In the genomic region with DNA sequence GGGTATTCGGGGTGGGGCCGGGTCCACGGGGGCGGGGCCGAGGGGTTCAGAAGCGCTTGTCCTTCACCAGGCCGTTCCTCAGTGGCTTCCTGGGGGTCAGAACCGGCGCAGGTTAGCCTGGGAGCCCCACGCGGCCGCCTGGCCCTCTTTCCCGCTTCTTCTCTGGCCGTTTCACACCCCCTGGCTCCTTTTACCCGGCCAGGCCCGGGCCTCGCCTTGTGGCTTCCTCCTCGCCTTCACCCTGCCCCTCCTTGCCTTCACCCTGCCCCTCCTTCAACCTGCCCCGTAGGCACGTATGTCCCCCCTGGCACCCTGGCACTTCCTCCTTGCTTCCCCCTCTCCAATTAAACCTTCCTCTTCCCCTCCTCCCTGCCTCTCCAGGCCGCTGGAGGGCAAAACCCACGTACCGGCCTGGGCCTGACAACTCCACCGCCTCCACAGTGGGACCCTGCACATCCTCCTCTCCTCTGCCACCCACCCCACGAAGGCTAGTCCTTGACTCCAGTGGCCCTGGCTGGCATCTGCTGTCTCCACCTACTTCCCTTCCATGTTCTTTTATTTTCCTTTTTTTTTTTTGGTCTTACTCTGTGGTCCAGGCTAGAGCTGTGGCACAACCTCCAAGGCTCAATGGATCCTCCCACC, we compare ENCODE assay signal across 22 cellular contexts. TPM values are rescaled to one million over a fixed set of nuclear protein-coding genes. Genes with fewer than 3 reads are reported as not detected.
DNase-seq lines count a peak whose midpoint lies in the region; ATAC-seq and TF ChIP-seq lines count a peak whose summit lies in the region.
"Had no signal": no experiment of that assay in that cellular context is flagged by ENCODE, and none has a peak within 500 bp of the region (broad histone marks: within the 10 kb centered on the region; RNA-seq: fewer than 3 reads in every experiment).

No MANE protein-coding gene starts in this region.

- H3K36me3 ChIP-seq in iPS DF 6.9 (ENCODE audit: control insufficient read depth, insufficient read depth, low read length) (peaks cover 12% of the 10 kb centered on the region), esophagus squamous epithelium (peaks cover 15 to 32% (median 20%) of the 10 kb centered on the region in 3 donors)

- no peak for ATAC-seq in T-helper 17 cell
- ATAC-seq in stimulated activated naive B cell treated with anti-CD40 and anti-IgM and Interleukin-4, amounts not matched to agents 10 μg/mL and 1 μg/mL and 100 μg/mL, for 72 hours (replicated peaks): no peak
- no peak for ATAC-seq in right cardiac atrium
- ATAC-seq in GM21786 (IDR thresholded peaks at IDR 0.05; ENCODE audit: unreplicated experiment): no peak
- ATAC-seq: activated CD8-positive, alpha-beta memory T cell treated with anti-CD3 and anti-CD28 coated beads, Interleukin-2, amount 10 ng/mL, durations not matched to agents 7 days and 5 days; HepG2; naive thymus-derived CD4-positive, alpha-beta T cell had no signal

- no peaks in the 10 kb centered on the region for H3K27me3 ChIP-seq in iPS DF 6.9 (ENCODE audit: control insufficient read depth, insufficient read depth, low read length)
- peaks cover 0 to 35% (median 3%) of the 10 kb centered on the region in 4 donors for H3K27me3 ChIP-seq in esophagus squamous epithelium
- H3K27me3 ChIP-seq in right cardiac atrium (ENCODE audit: control insufficient read depth, insufficient read depth): no peaks in the 10 kb centered on the region

- H3K27ac ChIP-seq in iPS DF 6.9 (ENCODE audit: low read length): no peak overlapping the region
- no peak overlapping the region for H3K27ac ChIP-seq in esophagus squamous epithelium
- H3K27ac ChIP-seq in right cardiac atrium (ENCODE audit: low read length): no peak overlapping the region
- H3K27ac ChIP-seq: tibial artery had no signal

- WGBS in iPS DF 6.9 (ENCODE audit: insufficient coverage, insufficient read length): no CpG with 5 or more reads among the region's 25 CpGs
- WGBS in esophagus squamous epithelium, 2 donors: 55 to 65% methylated on average over 21 to 23 of the region's 25 CpGs
- 37% methylated on average over 25 of the region's 25 CpGs for WGBS in right cardiac atrium

- H3K9me3 ChIP-seq in T-helper 17 cell (ENCODE audit: control insufficient read depth, low read length, poor library complexity, severe bottlenecking) (no peaks in the 10 kb centered on the region), iPS DF 6.9 (ENCODE audit: control insufficient read depth, insufficient read depth, low read length) (no peaks in the 10 kb centered on the region), esophagus squamous epithelium (no peaks in the 10 kb centered on the region), right cardiac atrium (ENCODE audit: control insufficient read depth, low read length) (no peaks in the 10 kb centered on the region)
- H3K9me3 ChIP-seq: tibial artery had no signal

- H3K4me1 Mint-ChIP-seq in activated T-cell treated with anti-CD3 and anti-CD28 coated beads, Interleukin-2, amount 50 U/mL, for 24 hours (ENCODE audit: low read depth): peaks cover 2% of the 10 kb centered on the region
- peaks cover 11% of the 10 kb centered on the region for H3K4me1 Mint-ChIP-seq in T-helper 17 cell
- peaks cover 7 to 11% of the 10 kb centered on the region in 2 donors for H3K4me1 Mint-ChIP-seq in stimulated activated naive B cell treated with anti-CD40 and anti-IgM and Interleukin-4, amounts not matched to agents 10 μg/mL and 1 μg/mL and 100 μg/mL, for 72 hours
- H3K4me1 Mint-ChIP-seq: activated CD8-positive, alpha-beta memory T cell treated with anti-CD3 and anti-CD28 coated beads, Interleukin-2, amount 10 ng/mL, durations not matched to agents 7 days and 5 days had no signal

- no peak overlapping the region for H3K4me3 Mint-ChIP-seq in activated T-cell treated with anti-CD3 and anti-CD28 coated beads, Interleukin-2, amount 50 U/mL, for 24 hours
- H3K4me3 Mint-ChIP-seq in T-helper 17 cell: peak overlapping the region; percentile 62
- H3K4me3 Mint-ChIP-seq in stimulated activated naive B cell treated with anti-CD40 and anti-IgM and Interleukin-4, amounts not matched to agents 10 μg/mL and 1 μg/mL and 100 μg/mL, for 72 hours: peak overlapping the region; percentile 30 to 57
- H3K4me3 Mint-ChIP-seq: activated CD4-positive, alpha-beta T cell treated with anti-CD3 and anti-CD28 coated beads, Interleukin-2, amount 10 ng/mL, durations not matched to agents 24 days and 14 days; activated CD8-positive, alpha-beta memory T cell treated with anti-CD3 and anti-CD28 coated beads, Interleukin-2, amount 10 ng/mL, durations not matched to agents 7 days and 5 days had no signal

- H3K36me3 Mint-ChIP-seq in activated T-cell treated with anti-CD3 and anti-CD28 coated beads, Interleukin-2, amount 50 U/mL, for 24 hours (ENCODE audit: low read depth): peaks cover 27% of the 10 kb centered on the region
- peaks cover 4% of the 10 kb centered on the region for H3K36me3 Mint-ChIP-seq in T-helper 17 cell (ENCODE audit: low read depth)
- peaks cover 32 to 39% of the 10 kb centered on the region in 2 donors for H3K36me3 Mint-ChIP-seq in stimulated activated naive B cell treated with anti-CD40 and anti-IgM and Interleukin-4, amounts not matched to agents 10 μg/mL and 1 μg/mL and 100 μg/mL, for 72 hours

- peaks cover 9% of the 10 kb centered on the region for H3K27me3 Mint-ChIP-seq in activated T-cell treated with anti-CD3 and anti-CD28 coated beads, Interleukin-2, amount 50 U/mL, for 24 hours
- H3K27me3 Mint-ChIP-seq in T-helper 17 cell: peaks cover 11% of the 10 kb centered on the region
- peaks cover 16 to 37% of the 10 kb centered on the region in 2 donors for H3K27me3 Mint-ChIP-seq in stimulated activated naive B cell treated with anti-CD40 and anti-IgM and Interleukin-4, amounts not matched to agents 10 μg/mL and 1 μg/mL and 100 μg/mL, for 72 hours

- H3K27ac Mint-ChIP-seq in activated T-cell treated with anti-CD3 and anti-CD28 coated beads, Interleukin-2, amount 50 U/mL, for 24 hours: peak overlapping the region; percentile 71
- H3K27ac Mint-ChIP-seq in T-helper 17 cell: peak overlapping the region; percentile 87
- no peak overlapping the region for H3K27ac Mint-ChIP-seq in stimulated activated naive B cell treated with anti-CD40 and anti-IgM and Interleukin-4, amounts not matched to agents 10 μg/mL and 1 μg/mL and 100 μg/mL, for 72 hours
- H3K27ac Mint-ChIP-seq: activated CD4-positive, alpha-beta T cell treated with anti-CD3 and anti-CD28 coated beads, Interleukin-2, amount 10 ng/mL, durations not matched to agents 24 days and 14 days; activated CD8-positive, alpha-beta memory T cell treated with anti-CD3 and anti-CD28 coated beads, Interleukin-2, amount 10 ng/mL, durations not matched to agents 7 days and 5 days had no signal

- H3K4me1 ChIP-seq in iPS DF 6.9 (ENCODE audit: control insufficient read depth, insufficient read depth, low read length) (0 out of 2 replicates have a peak, but pooled peaks cover 3% of the 10 kb centered on the region), esophagus squamous epithelium (peaks cover 0 to 39% (median 22%) of the 10 kb centered on the region in 3 donors), right cardiac atrium (ENCODE audit: control insufficient read depth, insufficient read depth, low read length) (no peaks in the 10 kb centered on the region)

- no peak for DNase-seq in activated T-cell treated with anti-CD3 and anti-CD28 coated beads, Interleukin-2, amount 50 U/mL, for 24 hours
- no peak for DNase-seq in activated T-cell treated with anti-CD3 and anti-CD28 coated beads, Interleukin-2, amount 50 U/mL, for 1 hour
- DNase-seq in T-helper 17 cell: no peak
- no peak for DNase-seq in iPS DF 6.9 (ENCODE audit: low read depth, low spot score)
- DNase-seq in stimulated activated naive B cell treated with anti-CD40 and anti-IgM and Interleukin-4, amounts not matched to agents 10 μg/mL and 1 μg/mL and 100 μg/mL, for 72 hours: no peak
- no peak for DNase-seq in esophagus squamous epithelium (lab: John Stamatoyannopoulos, UW)
- DNase-seq in right cardiac atrium: no peak
- DNase-seq: activated CD4-positive, alpha-beta T cell treated with anti-CD3 and anti-CD28 coated beads, Interleukin-2, amount 10 ng/mL, durations not matched to agents 24 days and 14 days; activated CD8-positive, alpha-beta memory T cell treated with anti-CD3 and anti-CD28 coated beads, Interleukin-2, amount 10 ng/mL, durations not matched to agents 7 days and 5 days; activated gamma-delta T cell treated with Interleukin-2 at 50 U/mL for 16 hours; amygdala; dorsolateral prefrontal cortex; foreskin melanocyte; hippocampal formation; naive thymus-derived CD4-positive, alpha-beta T cell; NCI-H1417; NCI-H2107; NCI-H510A treated with DMSO at 0.1 percent for 48 hours; stimulated activated naive CD4-positive, alpha-beta T cell; tibial artery had no signal

- TF ChIP-seq POLR2A in esophagus squamous epithelium (IDR thresholded peaks at IDR 0.05): no peak

- no peak for TF ChIP-seq CTCF in esophagus squamous epithelium (IDR thresholded peaks at IDR 0.05)

- H3K4me3 ChIP-seq in iPS DF 6.9 (ENCODE audit: low read length) (0 out of 2 replicates have a peak overlapping the region, but pooled peaks have one; percentile 1), esophagus squamous epithelium (no peak overlapping the region), right cardiac atrium (ENCODE audit: low read length) (no peak overlapping the region)
- H3K4me3 ChIP-seq: tibial artery had no signal

- intact Hi-C loops in esophagus squamous epithelium (cut with DNase I) (no loop called here), right cardiac atrium (cut with DNase I) (no loop called here)

- H3K9me3 Mint-ChIP-seq in activated T-cell treated with anti-CD3 and anti-CD28 coated beads, Interleukin-2, amount 50 U/mL, for 24 hours: no peaks in the 10 kb centered on the region
- H3K9me3 Mint-ChIP-seq in stimulated activated naive B cell treated with anti-CD40 and anti-IgM and Interleukin-4, amounts not matched to agents 10 μg/mL and 1 μg/mL and 100 μg/mL, for 72 hours: no peaks in the 10 kb centered on the region
- H3K9me3 Mint-ChIP-seq: activated CD4-positive, alpha-beta T cell treated with anti-CD3 and anti-CD28 coated beads, Interleukin-2, amount 10 ng/mL, durations not matched to agents 24 days and 14 days had no signal

RNA-seq across cellular contexts. Expression of a gene that starts 25.3 kb away (rescaled TPM):
- total RNA-seq in T-helper 17 cell (not detected), esophagus squamous epithelium (under 1 TPM in 1 of 4 donors, not detected in 3; 0.76 TPM), right cardiac atrium (1 to 10 TPM; 1.1 to 1.9 (median 1.6) TPM)
- 1.1 TPM for polyA plus RNA-seq in right cardiac atrium
- total RNA-seq: activated CD8-positive, alpha-beta memory T cell treated with anti-CD3 and anti-CD28 coated beads, Interleukin-2, amount 10 ng/mL, durations not matched to agents 7 days and 5 days; naive thymus-derived CD4-positive, alpha-beta T cell had no signal
- polyA plus RNA-seq: naive thymus-derived CD4-positive, alpha-beta T cell had no signal

RNA-seq across cellular contexts. Expression of a gene that starts 38.9 kb away (rescaled TPM):
- total RNA-seq in T-helper 17 cell (100 to 1,000 TPM; 135 to 143 TPM), esophagus squamous epithelium (10 to 100 TPM; 31.6 to 69.7 (median 55.6) TPM), right cardiac atrium (10 to 100 TPM; 35.2 to 40.0 (median 36.8) TPM)
- polyA plus RNA-seq in right cardiac atrium: 31.4 TPM

RNA-seq across cellular contexts. Expression of a gene that starts 48.5 kb away (rescaled TPM):
- total RNA-seq in T-helper 17 cell (100 to 1,000 TPM; 166 to 185 TPM), esophagus squamous epithelium (100 to 1,000 TPM; 170 to 245 (median 224) TPM), right cardiac atrium (100 to 1,000 TPM; 108 to 157 (median 146) TPM)
- polyA plus RNA-seq in right cardiac atrium: 180 TPM

RNA-seq across cellular contexts. Expression of a gene that starts 48.9 kb away (rescaled TPM):
- 10 to 100 TPM; 45.2 to 49.1 TPM for total RNA-seq in T-helper 17 cell
- total RNA-seq in esophagus squamous epithelium: 10 to 100 TPM; 47.0 to 80.7 (median 60.6) TPM
- total RNA-seq in right cardiac atrium: 10 to 100 TPM; 21.2 to 30.5 (median 27.2) TPM
- polyA plus RNA-seq in right cardiac atrium: 30.7 TPM
